1 cellular context compared by ENCODE assay signal in genomic region chr5:125484272-125485002, GRCh38.
TF ChIP-seq lines count a peak whose summit lies in the region.

No MANE protein-coding gene starts in this region.

TF ChIP-seq in WTC11, 78 proteins besides CTCF, POLR2A, EP300 and RAD21 (continued from another document):
- TF ChIP-seq CBFB (CRISPR knock-in tag; IDR thresholded peaks at IDR 0.05; ENCODE audit: low read depth): no peak
- TF ChIP-seq ZNF219 (CRISPR knock-in tag; IDR thresholded peaks at IDR 0.05; ENCODE audit: borderline replicate concordance): no peak
- no peak for TF ChIP-seq PRDM15 (CRISPR knock-in tag; IDR thresholded peaks at IDR 0.05)
- TF ChIP-seq ZNF138 (CRISPR knock-in tag; conservative IDR thresholded peaks at IDR 0.05): no peak
- no peak for TF ChIP-seq GABPB1 (CRISPR knock-in tag; IDR thresholded peaks at IDR 0.05)
